Comparison of ENCODE assay signal across 1 cellular context in genomic region chr1:3746784-3747521, GRCh38.
A peak's percentile ranks its signal among the peaks of the same experiment; 100 is the strongest.
TF ChIP-seq lines count a peak whose summit lies in the region.

No MANE protein-coding gene starts in this region.

TF ChIP-seq in HEK293, 187 proteins besides CTCF, POLR2A, EP300 and RAD21 (continued from another document and continues in another):
- peak; percentile 91 for TF ChIP-seq ZNF518A (tag by site-specific recombination; conservative IDR thresholded peaks at IDR 0.05; ENCODE audit: low read depth)
- TF ChIP-seq ZNF133 (tag by site-specific recombination; IDR thresholded peaks at IDR 0.05) = no peak
- no peak for TF ChIP-seq ZNF341 (tag by site-specific recombination; IDR thresholded peaks at IDR 0.05; ENCODE audit: low read depth)
- no peak for TF ChIP-seq ZNF24 (tag by site-specific recombination; IDR thresholded peaks at IDR 0.05)
- TF ChIP-seq ZBTB20 (tag by site-specific recombination; IDR thresholded peaks at IDR 0.05) = no peak; the same call in 1 of the 2 replicates
- TF ChIP-seq ZEB2 (tag by site-specific recombination; IDR thresholded peaks at IDR 0.05) = no peak
- TF ChIP-seq ZNF138 (tag by site-specific recombination; IDR thresholded peaks at IDR 0.05; ENCODE audit: borderline replicate concordance) = no peak
- no peak for TF ChIP-seq WT1 (tag by site-specific recombination; IDR thresholded peaks at IDR 0.05)
- TF ChIP-seq KLF16 (tag by site-specific recombination; IDR thresholded peaks at IDR 0.05) = 0 out of 2 replicates have a peak, but pooled peaks have one; percentile 15
- no peak for TF ChIP-seq ZNF558 (tag by site-specific recombination; IDR thresholded peaks at IDR 0.05)
- TF ChIP-seq HOXA7 (CRISPR knock-in tag; IDR thresholded peaks at IDR 0.05; ENCODE audit: borderline replicate concordance) = no peak
- TF ChIP-seq AEBP2 (tag by site-specific recombination; IDR thresholded peaks at IDR 0.05; ENCODE audit: borderline replicate concordance) = no peak
- TF ChIP-seq ZNF426 (tag by site-specific recombination; IDR thresholded peaks at IDR 0.05) = no peak
- TF ChIP-seq SP2 (tag by site-specific recombination; IDR thresholded peaks at IDR 0.05) = peak; percentile 88
- no peak for TF ChIP-seq ZNF169 (tag by site-specific recombination; IDR thresholded peaks at IDR 0.05)
- no peak for TF ChIP-seq ZNF830 (tag by site-specific recombination; IDR thresholded peaks at IDR 0.05; ENCODE audit: low read depth)
- no peak for TF ChIP-seq SCRT1 (tag by site-specific recombination; IDR thresholded peaks at IDR 0.05; ENCODE audit: borderline replicate concordance)
- TF ChIP-seq, protein P1, sequence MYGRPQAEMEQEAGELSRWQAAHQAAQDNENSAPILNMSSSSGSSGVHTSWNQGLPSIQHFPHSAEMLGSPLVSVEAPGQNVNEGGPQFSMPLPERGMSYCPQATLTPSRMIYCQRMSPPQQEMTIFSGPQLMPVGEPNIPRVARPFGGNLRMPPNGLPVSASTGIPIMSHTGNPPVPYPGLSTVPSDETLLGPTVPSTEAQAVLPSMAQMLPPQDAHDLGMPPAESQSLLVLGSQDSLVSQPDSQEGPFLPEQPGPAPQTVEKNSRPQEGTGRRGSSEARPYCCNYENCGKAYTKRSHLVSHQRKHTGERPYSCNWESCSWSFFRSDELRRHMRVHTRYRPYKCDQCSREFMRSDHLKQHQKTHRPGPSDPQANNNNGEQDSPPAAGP (tag by site-specific recombination; IDR thresholded peaks at IDR 0.05) = no peak
- no peak for TF ChIP-seq ZNF571 (tag by site-specific recombination; IDR thresholded peaks at IDR 0.05)
- TF ChIP-seq GFI1B (tag by site-specific recombination; IDR thresholded peaks at IDR 0.05) = no peak
- no peak for TF ChIP-seq ZNF560 (tag by site-specific recombination; IDR thresholded peaks at IDR 0.05; ENCODE audit: borderline replicate concordance)
- no peak for TF ChIP-seq HOXD13 (CRISPR knock-in tag; IDR thresholded peaks at IDR 0.05; ENCODE audit: borderline replicate concordance)
- no peak for TF ChIP-seq MEIS1 (CRISPR knock-in tag; IDR thresholded peaks at IDR 0.05; ENCODE audit: borderline replicate concordance)
- no peak for TF ChIP-seq ZNF354C (tag by site-specific recombination; IDR thresholded peaks at IDR 0.05; ENCODE audit: borderline replicate concordance, low read depth)
- no peak for TF ChIP-seq OSR2 (tag by site-specific recombination; IDR thresholded peaks at IDR 0.05)
- TF ChIP-seq, protein P2, sequence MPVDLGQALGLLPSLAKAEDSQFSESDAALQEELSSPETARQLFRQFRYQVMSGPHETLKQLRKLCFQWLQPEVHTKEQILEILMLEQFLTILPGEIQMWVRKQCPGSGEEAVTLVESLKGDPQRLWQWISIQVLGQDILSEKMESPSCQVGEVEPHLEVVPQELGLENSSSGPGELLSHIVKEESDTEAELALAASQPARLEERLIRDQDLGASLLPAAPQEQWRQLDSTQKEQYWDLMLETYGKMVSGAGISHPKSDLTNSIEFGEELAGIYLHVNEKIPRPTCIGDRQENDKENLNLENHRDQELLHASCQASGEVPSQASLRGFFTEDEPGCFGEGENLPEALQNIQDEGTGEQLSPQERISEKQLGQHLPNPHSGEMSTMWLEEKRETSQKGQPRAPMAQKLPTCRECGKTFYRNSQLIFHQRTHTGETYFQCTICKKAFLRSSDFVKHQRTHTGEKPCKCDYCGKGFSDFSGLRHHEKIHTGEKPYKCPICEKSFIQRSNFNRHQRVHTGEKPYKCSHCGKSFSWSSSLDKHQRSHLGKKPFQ (tag by site-specific recombination; IDR thresholded peaks at IDR 0.05) = no peak
- TF ChIP-seq, protein P3, sequence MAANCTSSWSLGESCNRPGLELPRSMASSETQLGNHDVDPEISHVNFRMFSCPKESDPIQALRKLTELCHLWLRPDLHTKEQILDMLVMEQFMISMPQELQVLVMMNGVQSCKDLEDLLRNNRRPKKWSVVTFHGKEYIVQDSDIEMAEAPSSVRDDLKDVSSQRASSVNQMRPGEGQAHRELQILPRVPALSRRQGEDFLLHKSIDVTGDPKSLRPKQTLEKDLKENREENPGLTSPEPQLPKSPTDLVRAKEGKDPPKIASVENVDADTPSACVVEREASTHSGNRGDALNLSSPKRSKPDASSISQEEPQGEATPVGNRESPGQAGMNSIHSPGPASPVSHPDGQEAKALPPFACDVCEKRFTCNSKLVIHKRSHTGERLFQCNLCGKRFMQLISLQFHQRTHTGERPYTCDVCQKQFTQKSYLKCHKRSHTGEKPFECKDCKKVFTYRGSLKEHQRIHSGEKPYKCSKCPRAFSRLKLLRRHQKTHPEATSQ (tag by site-specific recombination; IDR thresholded peaks at IDR 0.05) = no peak
- TF ChIP-seq, protein P4, sequence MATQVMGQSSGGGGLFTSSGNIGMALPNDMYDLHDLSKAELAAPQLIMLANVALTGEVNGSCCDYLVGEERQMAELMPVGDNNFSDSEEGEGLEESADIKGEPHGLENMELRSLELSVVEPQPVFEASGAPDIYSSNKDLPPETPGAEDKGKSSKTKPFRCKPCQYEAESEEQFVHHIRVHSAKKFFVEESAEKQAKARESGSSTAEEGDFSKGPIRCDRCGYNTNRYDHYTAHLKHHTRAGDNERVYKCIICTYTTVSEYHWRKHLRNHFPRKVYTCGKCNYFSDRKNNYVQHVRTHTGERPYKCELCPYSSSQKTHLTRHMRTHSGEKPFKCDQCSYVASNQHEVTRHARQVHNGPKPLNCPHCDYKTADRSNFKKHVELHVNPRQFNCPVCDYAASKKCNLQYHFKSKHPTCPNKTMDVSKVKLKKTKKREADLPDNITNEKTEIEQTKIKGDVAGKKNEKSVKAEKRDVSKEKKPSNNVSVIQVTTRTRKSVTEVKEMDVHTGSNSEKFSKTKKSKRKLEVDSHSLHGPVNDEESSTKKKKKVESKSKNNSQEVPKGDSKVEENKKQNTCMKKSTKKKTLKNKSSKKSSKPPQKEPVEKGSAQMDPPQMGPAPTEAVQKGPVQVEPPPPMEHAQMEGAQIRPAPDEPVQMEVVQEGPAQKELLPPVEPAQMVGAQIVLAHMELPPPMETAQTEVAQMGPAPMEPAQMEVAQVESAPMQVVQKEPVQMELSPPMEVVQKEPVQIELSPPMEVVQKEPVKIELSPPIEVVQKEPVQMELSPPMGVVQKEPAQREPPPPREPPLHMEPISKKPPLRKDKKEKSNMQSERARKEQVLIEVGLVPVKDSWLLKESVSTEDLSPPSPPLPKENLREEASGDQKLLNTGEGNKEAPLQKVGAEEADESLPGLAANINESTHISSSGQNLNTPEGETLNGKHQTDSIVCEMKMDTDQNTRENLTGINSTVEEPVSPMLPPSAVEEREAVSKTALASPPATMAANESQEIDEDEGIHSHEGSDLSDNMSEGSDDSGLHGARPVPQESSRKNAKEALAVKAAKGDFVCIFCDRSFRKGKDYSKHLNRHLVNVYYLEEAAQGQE (tag by site-specific recombination; IDR thresholded peaks at IDR 0.05) = no peak
- no peak for TF ChIP-seq ZNF701 (tag by site-specific recombination; IDR thresholded peaks at IDR 0.05)
- no peak for TF ChIP-seq ZNF777 (tag by site-specific recombination; IDR thresholded peaks at IDR 0.05; ENCODE audit: borderline replicate concordance)
- TF ChIP-seq, protein P5, sequence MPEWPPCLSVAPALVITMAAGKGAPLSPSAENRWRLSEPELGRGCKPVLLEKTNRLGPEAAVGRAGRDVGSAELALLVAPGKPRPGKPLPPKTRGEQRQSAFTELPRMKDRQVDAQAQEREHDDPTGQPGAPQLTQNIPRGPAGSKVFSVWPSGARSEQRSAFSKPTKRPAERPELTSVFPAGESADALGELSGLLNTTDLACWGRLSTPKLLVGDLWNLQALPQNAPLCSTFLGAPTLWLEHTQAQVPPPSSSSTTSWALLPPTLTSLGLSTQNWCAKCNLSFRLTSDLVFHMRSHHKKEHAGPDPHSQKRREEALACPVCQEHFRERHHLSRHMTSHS (tag by site-specific recombination; IDR thresholded peaks at IDR 0.05) = no peak
- TF ChIP-seq ZFP3 (tag by site-specific recombination; IDR thresholded peaks at IDR 0.05; ENCODE audit: low read depth) = no peak
- TF ChIP-seq ZBTB49 (tag by site-specific recombination; IDR thresholded peaks at IDR 0.05; ENCODE audit: low read depth) = no peak
- no peak for TF ChIP-seq ZNF837 (tag by site-specific recombination; IDR thresholded peaks at IDR 0.05)
- no peak for TF ChIP-seq ZNF394 (tag by site-specific recombination; IDR thresholded peaks at IDR 0.05; ENCODE audit: borderline replicate concordance)
- no peak for TF ChIP-seq ZNF214 (tag by site-specific recombination; IDR thresholded peaks at IDR 0.05; ENCODE audit: borderline replicate concordance)
- no peak for TF ChIP-seq YY1 (tag by site-specific recombination; IDR thresholded peaks at IDR 0.05)
- no peak for TF ChIP-seq ZNF658 (tag by site-specific recombination; IDR thresholded peaks at IDR 0.05)
- TF ChIP-seq EGR2 (tag by site-specific recombination; IDR thresholded peaks at IDR 0.05; ENCODE audit: low read depth) = 0 out of 2 replicates have a peak, but pooled peaks have one; percentile 16
- peak; percentile 74 for TF ChIP-seq SP3 (tag by site-specific recombination; IDR thresholded peaks at IDR 0.05)
- TF ChIP-seq ZNF416 (tag by site-specific recombination; IDR thresholded peaks at IDR 0.05) = no peak
- no peak for TF ChIP-seq FEZF1 (tag by site-specific recombination; IDR thresholded peaks at IDR 0.05)
- TF ChIP-seq ZNF785 (tag by site-specific recombination; IDR thresholded peaks at IDR 0.05) = no peak
- TF ChIP-seq ZNF423 (tag by site-specific recombination; IDR thresholded peaks at IDR 0.05) = no peak
- TF ChIP-seq ZNF132 (tag by site-specific recombination; IDR thresholded peaks at IDR 0.05; ENCODE audit: borderline replicate concordance) = no peak
- TF ChIP-seq ZNF514 (tag by site-specific recombination; IDR thresholded peaks at IDR 0.05) = no peak
- TF ChIP-seq ZNF624 (tag by site-specific recombination; IDR thresholded peaks at IDR 0.05) = no peak
- peak; percentile 34; the same call in 1 of the 2 replicates for TF ChIP-seq KLF9 (tag by site-specific recombination; IDR thresholded peaks at IDR 0.05; ENCODE audit: low read depth)
